ENCODE assay signal across 10 cellular contexts in genomic region chr15:80777137-80777536, GRCh38. TPM values are rescaled to one million over a fixed set of nuclear protein-coding genes. Genes with fewer than 3 reads are reported as not detected.
A peak's percentile ranks its signal among the peaks of the same experiment; 100 is the strongest.
DNase-seq lines count a peak whose midpoint lies in the region; ATAC-seq and TF ChIP-seq lines count a peak whose summit lies in the region.
"Had no signal": no experiment of that assay in that cellular context is flagged by ENCODE, and none has a peak within 500 bp of the region (broad histone marks: within the 10 kb centered on the region; RNA-seq: fewer than 3 reads in every experiment).

No MANE protein-coding gene starts in this region.

- DNase-seq in CD14-positive monocyte (ENCODE audit: low spot score) (no peak), MV-4-11 (lab: John Stamatoyannopoulos, UW) (peak; percentile 96), colonic mucosa (peak; percentile 71), mucosa of descending colon (peak; percentile 48 to 77 (median 57)), testis (no peak), DMS114 treated with DMSO at 0.1 percent for 48 hours (lab: John Stamatoyannopoulos, UW; ENCODE audit: unreplicated experiment) (no peak), DMS79 (lab: John Stamatoyannopoulos, UW) (no peak)
- DNase-seq: occipital lobe had no signal

- H3K27ac Mint-ChIP-seq in CD14-positive monocyte = peak overlapping the region; percentile 43 to 85 (median 71)

- ATAC-seq in mucosa of descending colon (peak; percentile 70), HG03457 (IDR thresholded peaks at IDR 0.05; ENCODE audit: unreplicated experiment) (no peak)

- H3K4me1 Mint-ChIP-seq in CD14-positive monocyte = peaks cover 32% of the 10 kb centered on the region

- H3K27ac ChIP-seq in colonic mucosa (peak overlapping the region; percentile 66), testis (no peak overlapping the region)

- no peak for TF ChIP-seq POLR2A in testis (IDR thresholded peaks at IDR 0.05)

- TF ChIP-seq CTCF in CD14-positive monocyte (IDR thresholded peaks at IDR 0.05) = no peak
- TF ChIP-seq CTCF in colonic mucosa (IDR thresholded peaks at IDR 0.05) = no peak
- TF ChIP-seq CTCF in mucosa of descending colon (IDR thresholded peaks at IDR 0.05) = no peak
- no peak for TF ChIP-seq CTCF in testis (IDR thresholded peaks at IDR 0.05)

- peaks cover 17% of the 10 kb centered on the region for H3K27me3 ChIP-seq in colonic mucosa
- H3K27me3 ChIP-seq in testis = no peaks in the 10 kb centered on the region

- H3K27me3 Mint-ChIP-seq in CD14-positive monocyte (ENCODE audit: low read depth in 3 of 3) = peaks cover 36 to 50% (median 47%) of the 10 kb centered on the region in 3 donors

- peak overlapping the region in 1 of 2 donors; percentile 60 for H3K4me3 Mint-ChIP-seq in CD14-positive monocyte

- peaks cover 7 to 12% of the 10 kb centered on the region in 2 donors for H3K36me3 Mint-ChIP-seq in CD14-positive monocyte
- H3K36me3 Mint-ChIP-seq: brain had no signal

- H3K36me3 ChIP-seq in colonic mucosa (no peaks in the 10 kb centered on the region), mucosa of descending colon (ENCODE audit: low read depth) (no peaks in the 10 kb centered on the region), testis (ENCODE audit: low read depth, missing control alignments) (no peaks in the 10 kb centered on the region)

- no peaks in the 10 kb centered on the region for H3K9me3 ChIP-seq in colonic mucosa
- H3K9me3 ChIP-seq in mucosa of descending colon = no peaks in the 10 kb centered on the region
- no peaks in the 10 kb centered on the region for H3K9me3 ChIP-seq in testis

- 68 to 74% methylated on average over 8 of the region's 8 CpGs for whole genome bisulfite sequencing in testis, 2 donors

- H3K4me3 ChIP-seq in colonic mucosa (no peak overlapping the region), mucosa of descending colon (no peak overlapping the region), testis (no peak overlapping the region)

- H3K4me1 ChIP-seq in colonic mucosa (peaks cover 11% of the 10 kb centered on the region), mucosa of descending colon (ENCODE audit: low read depth) (peaks cover 19% of the 10 kb centered on the region), testis (no peaks in the 10 kb centered on the region)

- intact Hi-C loops in CD14-positive monocyte (cut with micrococcal nuclease) (loop anchor here (5.0 kb wide), 2 partner anchors 80 to 320 kb away; partner anchors contain the start of gene ABHD17C (in 1 of the 2)), colonic mucosa (cut with DNase I) (loop anchor here (10.0 kb wide), 1 partner anchor 162 kb away; no protein-coding TSS in a partner anchor), mucosa of descending colon (cut with DNase I, micrococcal nuclease) (loop anchor here (5.0 kb wide), 2 partner anchors 195 to 210 kb away; no protein-coding TSS in a partner anchor), testis (cut with DNase I; ENCODE audit: low total_unique reads) (loop anchor here (5.0 kb wide), 2 partner anchors 205 to 320 kb away; no protein-coding TSS in a partner anchor)

- peak overlapping the region in 1 of 2 donors; percentile 1 for H3K9ac ChIP-seq in colonic mucosa (ENCODE audit: low read depth in 2 of 2, low read length in 2 of 2)

- H3K9me3 Mint-ChIP-seq in CD14-positive monocyte = peaks cover 2 to 21% (median 11%) of the 10 kb centered on the region in 7 donors

RNA-seq across cellular contexts. Expression of gene CEMIP, which starts 2.0 kb away (rescaled TPM):
- polyA plus RNA-seq in CD14-positive monocyte = not detected
- total RNA-seq in colonic mucosa = 1 to 10 TPM; 2.1 to 2.9 TPM
- total RNA-seq in mucosa of descending colon = 1 to 10 TPM in 2 of 3 donors, under 1 TPM in 1; 0.63 to 2.2 (median 1.4) TPM
- 10 to 100 TPM in 1 of 2 donors, 1 to 10 TPM in 1; 8.3 to 21.5 TPM for total RNA-seq in testis
- 7.5 TPM for polyA plus RNA-seq in testis (ENCODE audit: insufficient read depth, low read depth, low replicate concordance)

Comparison
In these comparisons a context has a peak if more than half of its experiments do, and no peak if none do; other contexts are left out.
1. DNase-seq: peak in MV-4-11 (single experiment), colonic mucosa (single experiment) and mucosa of descending colon (3 of 3); none in CD14-positive monocyte (single experiment), testis (single experiment), DMS114 treated with DMSO at 0.1 percent for 48 hours (single experiment) and DMS79 (single experiment).